In genomic region chr11:27470166-27470565, GRCh38 we compare ENCODE assay signal across 14 cellular contexts. TPM values are rescaled to one million over a fixed set of nuclear protein-coding genes. Genes with fewer than 3 reads are reported as not detected.
DNase-seq lines count a peak whose midpoint lies in the region; ATAC-seq and TF ChIP-seq lines count a peak whose summit lies in the region.
"Had no signal": no experiment of that assay in that cellular context is flagged by ENCODE, and none has a peak within 500 bp of the region (broad histone marks: within the 10 kb centered on the region; RNA-seq: fewer than 3 reads in every experiment).

No MANE protein-coding gene starts in this region.

- TF ChIP-seq CTCF in Caco-2 (IDR thresholded peaks at IDR 0.05; ENCODE audit: insufficient read depth in 1 of 2, low read depth in 1 of 2, low read length in 1 of 2, severe bottlenecking in 1 of 2, unreplicated experiment in 1 of 2) (no peak), Peyer's patch (IDR thresholded peaks at IDR 0.05) (no peak), fibroblast of pulmonary artery (IDR thresholded peaks at IDR 0.05; ENCODE audit: low read length, missing control alignments) (no peak), osteoblast (IDR thresholded peaks at IDR 0.05; ENCODE audit: extremely low read depth, low read depth, low read length) (no peak)

- TSS peak; percentile 16 for BruUV-seq in Caco-2 (replicated peaks; lab: Mats Ljungman, UMichigan)

- no peaks in the 10 kb centered on the region for H3K27me3 Mint-ChIP-seq in Caco-2 (ENCODE audit: insufficient read depth, unreplicated experiment)

- DNase-seq in Caco-2 (no peak), Peyer's patch (no peak), fibroblast of pulmonary artery (ENCODE audit: low read depth) (no peak), osteoblast (ENCODE audit: insufficient read length, low spot score, missing footprints) (no peak), OCI-M2 (lab: John Stamatoyannopoulos, UW; ENCODE audit: unreplicated experiment) (no peak), HCEC 1CT (no peak), posterior vena cava (ENCODE audit: low spot score) (no peak)
- DNase-seq: activated CD4-positive, alpha-beta memory T cell treated with anti-CD3 and anti-CD28 coated beads, Interleukin-2, amount 10 ng/mL, durations not matched to agents 7 days and 5 days; DMS 273 treated with DMSO at 0.1 percent for 48 hours; NCI-H446; stimulated activated CD4-positive, alpha-beta T cell treated with anti-CD3 and anti-CD28 coated beads, Interleukin-4, amount 100 ng/mL, for 1 hour; SW 1271; tibial artery had no signal

- peaks cover 7% of the 10 kb centered on the region for H3K36me3 Mint-ChIP-seq in Caco-2 (ENCODE audit: insufficient read depth, unreplicated experiment)

- POLR2A ChIA-PET in Caco-2 (lab: Charles Lee), result no interaction called here

- ATAC-seq in activated CD4-positive, CD25-positive, alpha-beta regulatory T cell treated with anti-CD3 and anti-CD28 coated beads, Interleukin-2, amount 50 U/mL, for 24 hours, result no peak

- H3K9me3 ChIP-seq in Caco-2 (no peaks in the 10 kb centered on the region), Peyer's patch (no peaks in the 10 kb centered on the region), osteoblast (ENCODE audit: low read depth, low read length) (no peaks in the 10 kb centered on the region)
- H3K9me3 ChIP-seq: tibial artery had no signal

- peak overlapping the region; percentile 19 for H3K27ac Mint-ChIP-seq in Caco-2 (ENCODE audit: unreplicated experiment)
- H3K27ac Mint-ChIP-seq: activated CD4-positive, alpha-beta memory T cell treated with anti-CD3 and anti-CD28 coated beads, Interleukin-2, amount 10 ng/mL, durations not matched to agents 7 days and 5 days had no signal

- H3K79me2 ChIP-seq in osteoblast (ENCODE audit: insufficient read depth, low read length), result peaks cover 65% of the 10 kb centered on the region

- H3K36me3 ChIP-seq in Caco-2 (ENCODE audit: control insufficient read depth, insufficient read depth, low read length) (no peaks in the 10 kb centered on the region; the same call in 1 of the 2 replicates), Peyer's patch (no peaks in the 10 kb centered on the region), osteoblast (ENCODE audit: insufficient read depth, low read length) (no peaks in the 10 kb centered on the region)
- H3K36me3 ChIP-seq: tibial artery had no signal

- H3K4me1 ChIP-seq in Caco-2 (peaks cover 44% of the 10 kb centered on the region), Peyer's patch (peaks cover 0 to 9% (median 0%) of the 10 kb centered on the region in 4 donors), osteoblast (ENCODE audit: insufficient read depth, low read length) (peaks cover 49% of the 10 kb centered on the region)

- H4K20me1 ChIP-seq in osteoblast (ENCODE audit: insufficient read depth, low read length), result peaks cover 17% of the 10 kb centered on the region

- no peak overlapping the region for H2AFZ ChIP-seq in osteoblast (ENCODE audit: low read length)

- TF ChIP-seq POLR2A in Peyer's patch (IDR thresholded peaks at IDR 0.05), result no peak

- no peaks in the 10 kb centered on the region for H3K9me3 Mint-ChIP-seq in Caco-2 (ENCODE audit: unreplicated experiment)
- H3K9me3 Mint-ChIP-seq: activated CD4-positive, alpha-beta memory T cell treated with anti-CD3 and anti-CD28 coated beads, Interleukin-2, amount 10 ng/mL, durations not matched to agents 7 days and 5 days had no signal

- H3K4me3 Mint-ChIP-seq in Caco-2 (ENCODE audit: unreplicated experiment), result peak overlapping the region; percentile 73
- H3K4me3 Mint-ChIP-seq: activated CD4-positive, alpha-beta memory T cell treated with anti-CD3 and anti-CD28 coated beads, Interleukin-2, amount 10 ng/mL, durations not matched to agents 7 days and 5 days had no signal

- peaks cover 12% of the 10 kb centered on the region for H3K4me1 Mint-ChIP-seq in Caco-2 (ENCODE audit: low read depth, unreplicated experiment)

- CTCF ChIA-PET in Caco-2 (lab: Charles Lee), result no interaction called here

- peak overlapping the region; percentile 87 for H3K4me2 ChIP-seq in osteoblast (ENCODE audit: insufficient read depth, low read length)

- H3K4me3 ChIP-seq in Caco-2 (ENCODE audit: low read depth, low read length) (peak overlapping the region; percentile 67), Peyer's patch (peak overlapping the region in 3 of 4 donors; percentile 4 to 97 (median 82)), fibroblast of pulmonary artery (replicated peaks; ENCODE audit: low read depth, low read length) (peak overlapping the region; percentile 84), osteoblast (ENCODE audit: insufficient read depth, low read length) (peak overlapping the region; percentile 88)

- intact Hi-C loops in Caco-2 (cut with micrococcal nuclease; ENCODE audit: unreplicated experiment), result loop anchor here (5.0 kb wide), 4 partner anchors 158 to 298 kb away; no protein-coding TSS in a partner anchor
- intact Hi-C loops in posterior vena cava (cut with DNase I), result no loop called here

- H3K27me3 ChIP-seq in Caco-2 (replicated peaks; ENCODE audit: control insufficient read depth, insufficient read depth, low read length) (no peaks in the 10 kb centered on the region), Peyer's patch (no peaks in the 10 kb centered on the region), osteoblast (ENCODE audit: insufficient read depth, low read length) (no peaks in the 10 kb centered on the region)
- H3K27me3 ChIP-seq: tibial artery had no signal

- H3K27ac ChIP-seq in Peyer's patch (peak overlapping the region in 2 of 4 donors; percentile 66 to 85), osteoblast (ENCODE audit: low read depth, low read length) (peak overlapping the region; percentile 65)

RNA-seq across cellular contexts. Expression of gene LGR4, which starts 2.4 kb away (rescaled TPM):
- total RNA-seq in Caco-2 (2022), result 34.7 and 37.1 TPM in 2 replicates
- 100 to 1,000 TPM in 3 of 4 donors, 10 to 100 TPM in 1; 29.7 to 134 (median 119) TPM for total RNA-seq in Peyer's patch
- 56.1 and 96.9 TPM in 2 replicates for total RNA-seq in osteoblast
- total RNA-seq in posterior vena cava, result 10 to 100 TPM; 10.8 to 15.4 TPM

RNA-seq across cellular contexts. Expression of gene LIN7C, which starts 36.4 kb away (rescaled TPM):
- total RNA-seq in Caco-2 (2022) (35.9 and 39.8 TPM in 2 replicates), Peyer's patch (10 to 100 TPM; 26.4 to 41.2 (median 34.6) TPM), osteoblast (61.0 and 69.5 TPM in 2 replicates), posterior vena cava (10 to 100 TPM; 33.6 to 37.1 TPM)
